In genomic region chr2:25272705-25273104, GRCh38 we compare ENCODE assay signal across 8 cellular contexts.
A peak's percentile ranks its signal among the peaks of the same experiment; 100 is the strongest.
DNase-seq lines count a peak whose midpoint lies in the region; ATAC-seq and TF ChIP-seq lines count a peak whose summit lies in the region.
"Not testable (repeated sequence)": the region's sequence is repeated elsewhere in the genome, so short reads cannot be mapped to it uniquely, and the experiment has no call there.

No MANE protein-coding gene starts in this region.

- peaks cover 64% of the 10 kb centered on the region for H3K4me1 Mint-ChIP-seq in CD8-positive, alpha-beta T cell (ENCODE audit: low read depth)
- H3K4me1 Mint-ChIP-seq in T-cell (peaks cover 56 to 68% (median 58%) of the 10 kb centered on the region in 3 donors), memory B cell (peaks cover 27% of the 10 kb centered on the region)
- peaks cover 45% of the 10 kb centered on the region for H3K4me1 Mint-ChIP-seq in activated CD8-positive, alpha-beta T cell treated with anti-CD3 and anti-CD28 coated beads for 36 hours (ENCODE audit: low read depth)
- peaks cover 78% of the 10 kb centered on the region for H3K4me1 Mint-ChIP-seq in activated naive CD4-positive, alpha-beta T cell treated with anti-CD3 and anti-CD28 coated beads, Interleukin-2, amount 50 U/mL, for 24 hours
- peaks cover 28% of the 10 kb centered on the region in 2 donors for H3K4me1 Mint-ChIP-seq in effector memory CD8-positive, alpha-beta T cell (ENCODE audit: low read depth in 2 of 2)

- H3K9me3 ChIP-seq in CD8-positive, alpha-beta T cell (ENCODE audit: low read length); spleen; upper lobe of right lung: not testable (repeated sequence)

- H3K36me3 Mint-ChIP-seq in CD8-positive, alpha-beta T cell, result peaks cover 41% of the 10 kb centered on the region
- H3K36me3 Mint-ChIP-seq in T-cell, result peaks cover 29% of the 10 kb centered on the region
- peaks cover 62% of the 10 kb centered on the region for H3K36me3 Mint-ChIP-seq in activated CD8-positive, alpha-beta T cell treated with anti-CD3 and anti-CD28 coated beads for 36 hours (ENCODE audit: low read depth)
- peaks cover 16% of the 10 kb centered on the region for H3K36me3 Mint-ChIP-seq in activated naive CD4-positive, alpha-beta T cell treated with anti-CD3 and anti-CD28 coated beads, Interleukin-2, amount 50 U/mL, for 24 hours
- H3K36me3 Mint-ChIP-seq in effector memory CD8-positive, alpha-beta T cell (ENCODE audit: insufficient read depth), result peaks cover 32% of the 10 kb centered on the region
- not testable (repeated sequence) for H3K36me3 Mint-ChIP-seq in memory B cell

- TF ChIP-seq CTCF in CD8-positive, alpha-beta T cell (IDR thresholded peaks at IDR 0.05); activated CD8-positive, alpha-beta T cell treated with anti-CD3 and anti-CD28 coated beads for 36 hours (IDR thresholded peaks at IDR 0.05); spleen (IDR thresholded peaks at IDR 0.05 in 8 of 11, conservative IDR thresholded peaks at IDR 0.05 in 3 of 11); upper lobe of right lung (IDR thresholded peaks at IDR 0.05): not testable (repeated sequence)

- not testable (repeated sequence) for H3K9me3 Mint-ChIP-seq in CD8-positive, alpha-beta T cell; T-cell; activated CD8-positive, alpha-beta T cell treated with anti-CD3 and anti-CD28 coated beads for 36 hours; activated naive CD4-positive, alpha-beta T cell treated with anti-CD3 and anti-CD28 coated beads, Interleukin-2, amount 50 U/mL, for 24 hours; effector memory CD8-positive, alpha-beta T cell; memory B cell

- ATAC-seq in CD8-positive, alpha-beta T cell; T-cell (replicated peaks in 1 of 4); activated CD8-positive, alpha-beta T cell treated with anti-CD3 and anti-CD28 coated beads for 36 hours; effector memory CD8-positive, alpha-beta T cell (replicated peaks); memory B cell (ENCODE audit: low read depth); upper lobe of right lung: not testable (repeated sequence)

- H3K27me3 ChIP-seq in CD8-positive, alpha-beta T cell (ENCODE audit: insufficient read depth, low read length); spleen (replicated peaks in 1 of 7); upper lobe of right lung: not testable (repeated sequence)

- peaks cover 19% of the 10 kb centered on the region for H3K36me3 ChIP-seq in CD8-positive, alpha-beta T cell (ENCODE audit: insufficient read depth, low read length)
- H3K36me3 ChIP-seq in spleen (peaks cover 0 to 56% (median 24%) of the 10 kb centered on the region in 6 donors), upper lobe of right lung (peaks cover 33% of the 10 kb centered on the region)

- CTCF ChIA-PET in CD8-positive, alpha-beta T cell (lab: Charles Lee), result interaction anchor here (1.1 to 4.4 kb wide), 11 partner anchors 12 to 78 kb away, joined by 3 to 27 read pairs (median 6); partner anchors contain the start of gene DNMT3A
- CTCF ChIA-PET in T-cell (lab: Charles Lee), result interaction anchor here (0.7 to 1.9 kb wide), 8 partner anchors 18 to 104 kb away, joined by 3 to 12 read pairs (median 4); no protein-coding TSS in a partner anchor
- CTCF ChIA-PET in activated CD8-positive, alpha-beta T cell treated with anti-CD3 and anti-CD28 coated beads for 36 hours (lab: Charles Lee), result interaction anchor here (1.0 to 2.7 kb wide), 5 partner anchors 12 to 106 kb away, joined by 3 to 16 read pairs (median 5); no protein-coding TSS in a partner anchor

- not testable (repeated sequence) for H3K4me3 Mint-ChIP-seq in CD8-positive, alpha-beta T cell; activated CD8-positive, alpha-beta T cell treated with anti-CD3 and anti-CD28 coated beads for 36 hours; activated naive CD4-positive, alpha-beta T cell treated with anti-CD3 and anti-CD28 coated beads, Interleukin-2, amount 50 U/mL, for 24 hours; memory B cell
- H3K4me3 Mint-ChIP-seq in T-cell, result peak overlapping the region in 1 of 3 donors; percentile 71
- peak overlapping the region in 1 of 2 donors; percentile 68 for H3K4me3 Mint-ChIP-seq in effector memory CD8-positive, alpha-beta T cell

- intact Hi-C loops in CD8-positive, alpha-beta T cell (cut with DNase I, micrococcal nuclease), result loop anchor here (1.0 to 10.0 kb wide), 7 partner anchors 14 to 778 kb away; partner anchors contain the start of genes DNAJC27 (in 1 of the 2) and NCOA1 (in 1 of the 2)
- intact Hi-C loops in activated CD8-positive, alpha-beta T cell treated with anti-CD3 and anti-CD28 coated beads for 36 hours (cut with micrococcal nuclease), result loop anchor here (10.0 kb wide), 1 partner anchor 252 kb away; no protein-coding TSS in a partner anchor
- intact Hi-C loops in spleen (cut with DNase I; ENCODE audit: low total_unique reads); upper lobe of right lung (cut with DNase I): not testable (repeated sequence)

- 84 to 94% (median 86%) methylated on average over 8 to 9 of the region's 9 CpGs for WGBS in spleen, 5 donors

- H3K27ac Mint-ChIP-seq in CD8-positive, alpha-beta T cell, result peak overlapping the region; percentile 99
- H3K27ac Mint-ChIP-seq in T-cell (peak overlapping the region; percentile 96 to 99), memory B cell (peak overlapping the region; percentile 92)
- peak overlapping the region; percentile 96 for H3K27ac Mint-ChIP-seq in activated CD8-positive, alpha-beta T cell treated with anti-CD3 and anti-CD28 coated beads for 36 hours
- peak overlapping the region; percentile 93 for H3K27ac Mint-ChIP-seq in activated naive CD4-positive, alpha-beta T cell treated with anti-CD3 and anti-CD28 coated beads, Interleukin-2, amount 50 U/mL, for 24 hours
- H3K27ac Mint-ChIP-seq in effector memory CD8-positive, alpha-beta T cell, result peak overlapping the region; percentile 93 to 94

- TF ChIP-seq POLR2A in spleen (IDR thresholded peaks at IDR 0.05), result not testable (repeated sequence)

- H3K27me3 Mint-ChIP-seq in CD8-positive, alpha-beta T cell (ENCODE audit: low read depth); T-cell; activated CD8-positive, alpha-beta T cell treated with anti-CD3 and anti-CD28 coated beads for 36 hours; activated naive CD4-positive, alpha-beta T cell treated with anti-CD3 and anti-CD28 coated beads, Interleukin-2, amount 50 U/mL, for 24 hours; effector memory CD8-positive, alpha-beta T cell; memory B cell: not testable (repeated sequence)

- peaks cover 64% of the 10 kb centered on the region for H3K4me1 ChIP-seq in CD8-positive, alpha-beta T cell (ENCODE audit: insufficient read depth, low read length)
- peaks cover 36 to 56% (median 54%) of the 10 kb centered on the region in 6 donors for H3K4me1 ChIP-seq in spleen
- peaks cover 41% of the 10 kb centered on the region for H3K4me1 ChIP-seq in upper lobe of right lung

- POLR2A ChIA-PET in CD8-positive, alpha-beta T cell (lab: Charles Lee), result interaction anchor here (0.6 to 2.3 kb wide), 21 partner anchors 13 to 113 kb away, joined by 3 to 40 read pairs (median 6); partner anchors contain the start of gene DNMT3A
- POLR2A ChIA-PET in T-cell (lab: Charles Lee), result interaction anchor here (0.6 to 1.3 kb wide), 5 partner anchors 14 to 518 kb away, joined by 3 to 7 read pairs (median 4); no protein-coding TSS in a partner anchor
- POLR2A ChIA-PET in activated CD8-positive, alpha-beta T cell treated with anti-CD3 and anti-CD28 coated beads for 36 hours (lab: Charles Lee), result interaction anchor here (1.0 to 2.1 kb wide), 7 partner anchors 13 to 355 kb away, joined by 3 to 14 read pairs (median 5); no protein-coding TSS in a partner anchor

- DNase-seq in CD8-positive, alpha-beta T cell; T-cell; activated CD8-positive, alpha-beta T cell treated with anti-CD3 and anti-CD28 coated beads for 36 hours; effector memory CD8-positive, alpha-beta T cell; memory B cell (ENCODE audit: low spot score in 2 of 2); spleen; upper lobe of right lung: not testable (repeated sequence)

- not testable (repeated sequence) for H3K4me3 ChIP-seq in CD8-positive, alpha-beta T cell (ENCODE audit: low read depth, low read length); spleen; upper lobe of right lung

- not testable (repeated sequence) for H3K27ac ChIP-seq in CD8-positive, alpha-beta T cell (ENCODE audit: low read depth, low read length)
- H3K27ac ChIP-seq in spleen (peak overlapping the region; percentile 89 to 96 (median 90)), upper lobe of right lung (peak overlapping the region; percentile 76)
